In the genomic region with DNA sequence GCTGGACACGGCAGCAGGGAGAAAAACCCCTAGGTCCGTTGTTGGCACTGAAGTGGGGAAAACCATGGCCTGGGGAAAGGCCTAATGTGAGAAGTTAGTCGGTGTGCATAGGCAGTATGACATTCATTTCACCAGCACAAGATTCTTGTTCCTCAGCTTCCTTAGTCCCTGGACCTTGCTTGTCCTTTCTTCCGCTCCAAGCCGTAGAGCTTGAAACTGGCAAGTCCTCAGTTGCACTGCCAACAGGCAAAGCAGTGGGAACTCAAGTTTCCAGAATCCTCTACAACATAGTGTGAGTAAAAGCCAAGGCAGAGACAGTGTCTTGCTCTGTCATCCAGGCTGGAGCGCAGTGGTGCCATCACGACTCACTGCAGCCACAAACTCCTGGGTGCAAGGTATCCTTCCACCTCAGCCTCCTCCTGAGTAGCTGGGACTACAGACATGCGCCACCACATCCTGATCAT, we compare ENCODE assay signal across 8 cellular contexts.
DNase-seq lines count a peak whose midpoint lies in the region; ATAC-seq and TF ChIP-seq lines count a peak whose summit lies in the region.

No MANE protein-coding gene starts in this region.

- H3K4me2 ChIP-seq in Karpas-422 (ENCODE audit: low read depth, low read length, poor library complexity, severe bottlenecking) (peak overlapping the region; percentile 96), neural progenitor cell (no peak overlapping the region)

- H3K27ac Mint-ChIP-seq in activated naive CD8-positive, alpha-beta T cell treated with anti-CD3 and anti-CD28 coated beads for 36 hours, result peak overlapping the region; percentile 100
- H3K27ac Mint-ChIP-seq in stimulated activated naive CD8-positive, alpha-beta T cell treated with anti-CD3 and anti-CD28 coated beads, Interleukin-15, amount 100 ng/mL, for 72 hours, result peak overlapping the region; percentile 99 to 100
- H3K27ac Mint-ChIP-seq in neural progenitor cell, result no peak overlapping the region

- H3K4me1 ChIP-seq in Karpas-422 (ENCODE audit: low read length) (peaks cover 82% of the 10 kb centered on the region), neural progenitor cell (peaks cover 9% of the 10 kb centered on the region)

- H3K4me3 ChIP-seq in Karpas-422 (ENCODE audit: low read length), result peak overlapping the region; percentile 69
- H3K4me3 ChIP-seq in neural progenitor cell, result no peak overlapping the region

- peaks cover 43% of the 10 kb centered on the region for H3K4me1 Mint-ChIP-seq in activated naive CD8-positive, alpha-beta T cell treated with anti-CD3 and anti-CD28 coated beads for 36 hours
- H3K4me1 Mint-ChIP-seq in stimulated activated naive CD8-positive, alpha-beta T cell treated with anti-CD3 and anti-CD28 coated beads, Interleukin-15, amount 100 ng/mL, for 72 hours, result peaks cover 22% of the 10 kb centered on the region
- peaks cover 5% of the 10 kb centered on the region for H3K4me1 Mint-ChIP-seq in neural progenitor cell

- H4K20me1 ChIP-seq in Karpas-422 (ENCODE audit: insufficient read depth, low read depth, low read length) (no peaks in the 10 kb centered on the region), neural progenitor cell (ENCODE audit: low read depth) (no peaks in the 10 kb centered on the region)

- H3K4me3 Mint-ChIP-seq in activated naive CD8-positive, alpha-beta T cell treated with anti-CD3 and anti-CD28 coated beads for 36 hours, result peak overlapping the region; percentile 100
- peak overlapping the region; percentile 91 to 95 for H3K4me3 Mint-ChIP-seq in stimulated activated naive CD8-positive, alpha-beta T cell treated with anti-CD3 and anti-CD28 coated beads, Interleukin-15, amount 100 ng/mL, for 72 hours
- no peak overlapping the region for H3K4me3 Mint-ChIP-seq in neural progenitor cell

- peaks cover 10% of the 10 kb centered on the region for H3F3A ChIP-seq in neural progenitor cell (ENCODE audit: low read depth)

- no peaks in the 10 kb centered on the region for H3K9me2 ChIP-seq in Karpas-422 (replicated peaks; ENCODE audit: insufficient read depth, low read length)

- H3K9me3 ChIP-seq in Karpas-422 (ENCODE audit: low read length), result no peaks in the 10 kb centered on the region
- H3K9me3 ChIP-seq in neural progenitor cell (ENCODE audit: low read depth), result no peaks in the 10 kb centered on the region

- H3K27ac ChIP-seq in Karpas-422 (ENCODE audit: low read length) (peak overlapping the region; percentile 97), neural progenitor cell (no peak overlapping the region)

- H3K27me3 ChIP-seq in Karpas-422 (ENCODE audit: low read length), result no peaks in the 10 kb centered on the region
- H3K27me3 ChIP-seq in neural progenitor cell, result no peaks in the 10 kb centered on the region

- H3K27me3 Mint-ChIP-seq in activated naive CD8-positive, alpha-beta T cell treated with anti-CD3 and anti-CD28 coated beads for 36 hours, result no peaks in the 10 kb centered on the region
- H3K27me3 Mint-ChIP-seq in stimulated activated naive CD8-positive, alpha-beta T cell treated with anti-CD3 and anti-CD28 coated beads, Interleukin-15, amount 100 ng/mL, for 72 hours, result no peaks in the 10 kb centered on the region
- H3K27me3 Mint-ChIP-seq in neural progenitor cell (ENCODE audit: insufficient read depth, low read depth), result no peaks in the 10 kb centered on the region

- no peak for TF ChIP-seq CTCF in neural progenitor cell (IDR thresholded peaks at IDR 0.05)

- H2AFZ ChIP-seq in Karpas-422 (ENCODE audit: low read length), result no peak overlapping the region
- H2AFZ ChIP-seq in neural progenitor cell (replicated peaks), result no peak overlapping the region

- H3K36me3 ChIP-seq in Karpas-422 (ENCODE audit: insufficient read depth, low read length) (no peaks in the 10 kb centered on the region), neural progenitor cell (no peaks in the 10 kb centered on the region)

- H3K79me2 ChIP-seq in Karpas-422 (ENCODE audit: low read length) (peaks cover 86% of the 10 kb centered on the region), neural progenitor cell (ENCODE audit: low read depth) (no peaks in the 10 kb centered on the region)

- peak; percentile 75 for DNase-seq in activated effector memory CD4-positive, alpha-beta T cell treated with anti-CD3 and anti-CD28 coated beads, Interleukin-2, amount 50 U/mL, for 16 hours
- no peak for DNase-seq in activated effector memory CD4-positive, alpha-beta T cell treated with Interleukin-2 at 50 U/mL for 16 hours
- DNase-seq in Karpas-422, result peak; percentile 50
- DNase-seq in activated naive CD8-positive, alpha-beta T cell treated with anti-CD3 and anti-CD28 coated beads for 36 hours, result peak; percentile 58
- peak; percentile 45 to 78 for DNase-seq in stimulated activated naive CD8-positive, alpha-beta T cell treated with anti-CD3 and anti-CD28 coated beads, Interleukin-15, amount 100 ng/mL, for 72 hours
- DNase-seq in NCI-H1105 (lab: John Stamatoyannopoulos, UW), result no peak
- DNase-seq in NCI-H2081 (lab: John Stamatoyannopoulos, UW), result no peak
- no peak for DNase-seq in neural progenitor cell (ENCODE audit: low spot score)

- peak; percentile 55 for ATAC-seq in stimulated activated naive CD8-positive, alpha-beta T cell treated with anti-CD3 and anti-CD28 coated beads, Interleukin-15, amount 100 ng/mL, for 72 hours

- peak overlapping the region; percentile 80 for H3K9ac ChIP-seq in Karpas-422 (ENCODE audit: low read length)
- H3K9ac ChIP-seq in neural progenitor cell, result no peak overlapping the region

- no peaks in the 10 kb centered on the region for H3K9me3 Mint-ChIP-seq in activated naive CD8-positive, alpha-beta T cell treated with anti-CD3 and anti-CD28 coated beads for 36 hours
- no peaks in the 10 kb centered on the region for H3K9me3 Mint-ChIP-seq in stimulated activated naive CD8-positive, alpha-beta T cell treated with anti-CD3 and anti-CD28 coated beads, Interleukin-15, amount 100 ng/mL, for 72 hours
- no peaks in the 10 kb centered on the region for H3K9me3 Mint-ChIP-seq in neural progenitor cell

- peaks cover 85% of the 10 kb centered on the region for H3K36me3 Mint-ChIP-seq in activated naive CD8-positive, alpha-beta T cell treated with anti-CD3 and anti-CD28 coated beads for 36 hours
- no peaks in the 10 kb centered on the region for H3K36me3 Mint-ChIP-seq in neural progenitor cell

Comparison
In these comparisons a context has a peak if more than half of its experiments do, and no peak if none do; other contexts are left out.
1. DNase-seq: peak in activated effector memory CD4-positive, alpha-beta T cell treated with anti-CD3 and anti-CD28 coated beads, Interleukin-2, amount 50 U/mL, for 16 hours (single experiment), Karpas-422 (single experiment), activated naive CD8-positive, alpha-beta T cell treated with anti-CD3 and anti-CD28 coated beads for 36 hours (single experiment) and stimulated activated naive CD8-positive, alpha-beta T cell treated with anti-CD3 and anti-CD28 coated beads, Interleukin-15, amount 100 ng/mL, for 72 hours (2 of 2); none in activated effector memory CD4-positive, alpha-beta T cell treated with Interleukin-2 at 50 U/mL for 16 hours (single experiment), NCI-H1105 (single experiment), NCI-H2081 (0 of 2) and neural progenitor cell (single experiment).